In genomic region chr1:116122955-116123757, GRCh38 we compare ENCODE assay signal across 10 cellular contexts. TPM values are rescaled to one million over a fixed set of nuclear protein-coding genes. Genes with fewer than 3 reads are reported as not detected.
A peak's percentile ranks its signal among the peaks of the same experiment; 100 is the strongest.
DNase-seq lines count a peak whose midpoint lies in the region; ATAC-seq and TF ChIP-seq lines count a peak whose summit lies in the region.
"Had no signal": no experiment of that assay in that cellular context is flagged by ENCODE, and none has a peak within 500 bp of the region (broad histone marks: within the 10 kb centered on the region; RNA-seq: fewer than 3 reads in every experiment).

No MANE protein-coding gene starts in this region.

- no peaks in the 10 kb centered on the region for H3K9me3 Mint-ChIP-seq in osteocyte (ENCODE audit: unreplicated experiment)
- H3K9me3 Mint-ChIP-seq: activated T-helper 2 cell treated with anti-CD3 and anti-CD28 coated beads, Interferon-gamma antibody, Interleukin-2, Interleukin-4, amounts not matched to agents 10 μg/mL and 5 μg/mL and 100 μg/mL, durations not matched to agents 14 hours and 24 hours and 36 hours had no signal

- H3K27ac ChIP-seq in PC-3 (ENCODE audit: low read length) (peak overlapping the region; percentile 82), esophagus squamous epithelium (peak overlapping the region; percentile 48 to 71 (median 57)), MM.1S (ENCODE audit: low read length) (no peak overlapping the region)

- H3K79me2 ChIP-seq in PC-3 (ENCODE audit: low read length), result no peaks in the 10 kb centered on the region
- no peaks in the 10 kb centered on the region for H3K79me2 ChIP-seq in MM.1S (ENCODE audit: low read length)

- H3K36me3 ChIP-seq in PC-3 (ENCODE audit: low read depth, low read length) (no peaks in the 10 kb centered on the region), esophagus squamous epithelium (peaks cover 0 to 24% (median 0%) of the 10 kb centered on the region in 3 donors), MM.1S (replicated peaks; ENCODE audit: insufficient read depth, low read length) (no peaks in the 10 kb centered on the region)

- H3K27me3 ChIP-seq in PC-3 (ENCODE audit: low read length) (no peaks in the 10 kb centered on the region), esophagus squamous epithelium (no peaks in the 10 kb centered on the region), MM.1S (replicated peaks; ENCODE audit: insufficient read depth, low read length) (no peaks in the 10 kb centered on the region)

- intact Hi-C loops in PC-3 (cut with micrococcal nuclease), result loop anchor here (1.0 kb wide), 1 partner anchor 46 kb away; no protein-coding TSS in a partner anchor
- intact Hi-C loops in esophagus squamous epithelium (cut with DNase I), result no loop called here

- peaks cover 4% of the 10 kb centered on the region for H3F3A ChIP-seq in PC-3 (ENCODE audit: low read length, unreplicated experiment)
- H3F3A ChIP-seq in MM.1S (ENCODE audit: insufficient read depth, low read length), result no peaks in the 10 kb centered on the region

- H3K9me2 ChIP-seq in PC-3 (replicated peaks; ENCODE audit: low read length) (no peaks in the 10 kb centered on the region), MM.1S (replicated peaks; ENCODE audit: insufficient read depth, low read length) (no peaks in the 10 kb centered on the region)

- H3K9ac ChIP-seq in PC-3 (ENCODE audit: low read length), result peak overlapping the region; percentile 16; the same call in 1 of the 2 replicates
- no peak overlapping the region for H3K9ac ChIP-seq in MM.1S (ENCODE audit: low read length)

- peak; percentile 88 for ATAC-seq in PC-3
- no peak for ATAC-seq in HG02885 (IDR thresholded peaks at IDR 0.05; ENCODE audit: poor library complexity, unreplicated experiment)
- ATAC-seq in GM18519 (IDR thresholded peaks at IDR 0.05; ENCODE audit: low FRiP score, unreplicated experiment), result no peak

- no peak for TF ChIP-seq POLR2A in esophagus squamous epithelium (IDR thresholded peaks at IDR 0.05)
- TF ChIP-seq POLR2A in erythroblast (IDR thresholded peaks at IDR 0.05; ENCODE audit: low read length), result no peak

- CTCF ChIA-PET in PC-3 (lab: Charles Lee), result interaction anchor here (0.6 to 1.3 kb wide), 2 partner anchors 16 to 382 kb away, joined by 4 to 11 read pairs; no protein-coding TSS in a partner anchor

- no peak overlapping the region for H3K4me3 Mint-ChIP-seq in osteocyte (ENCODE audit: unreplicated experiment)

- H2AFZ ChIP-seq in PC-3 (ENCODE audit: low read length) (peak overlapping the region; percentile 69; the same call in 1 of the 2 replicates), MM.1S (ENCODE audit: low read length) (no peak overlapping the region)

- DNase-seq in Caki2 (ENCODE audit: low read depth) (peak; percentile 87), PC-3 (peak; percentile 92), esophagus squamous epithelium (lab: John Stamatoyannopoulos, UW) (no peak), osteocyte (ENCODE audit: extremely low spot score, unreplicated experiment) (peak; percentile 88), erythroblast (lab: John Stamatoyannopoulos, UW) (no peak), MM.1S (no peak)
- DNase-seq: T-helper 9 cell had no signal

- H3K4me1 Mint-ChIP-seq in osteocyte (ENCODE audit: unreplicated experiment), result peaks cover 12% of the 10 kb centered on the region

- no peaks in the 10 kb centered on the region for H4K20me1 ChIP-seq in PC-3 (ENCODE audit: low read length)
- H4K20me1 ChIP-seq in MM.1S (ENCODE audit: insufficient read depth, low read length), result no peaks in the 10 kb centered on the region

- H3K27ac Mint-ChIP-seq in osteocyte (ENCODE audit: unreplicated experiment), result peak overlapping the region; percentile 67
- H3K27ac Mint-ChIP-seq: activated T-helper 2 cell treated with anti-CD3 and anti-CD28 coated beads, Interferon-gamma antibody, Interleukin-2, Interleukin-4, amounts not matched to agents 10 μg/mL and 5 μg/mL and 100 μg/mL, durations not matched to agents 14 hours and 24 hours and 36 hours had no signal

- H3K9me3 ChIP-seq in PC-3 (ENCODE audit: low read length) (no peaks in the 10 kb centered on the region), esophagus squamous epithelium (no peaks in the 10 kb centered on the region), MM.1S (replicated peaks; ENCODE audit: insufficient read depth, low read length) (no peaks in the 10 kb centered on the region)

- H3K27me3 Mint-ChIP-seq in osteocyte (ENCODE audit: unreplicated experiment), result peaks cover 57% of the 10 kb centered on the region

- in situ Hi-C loops in Caki2 (cut with HindIII; ENCODE audit: low pct_unique_long_range_greater_than_20kb, low sequenced_read_pairs), result no loop called here

- H3K4me2 ChIP-seq in PC-3 (ENCODE audit: low read length) (peak overlapping the region; percentile 69), MM.1S (ENCODE audit: low read depth, low read length) (no peak overlapping the region)

- H3K4me1 ChIP-seq in PC-3 (ENCODE audit: insufficient read depth, low read length) (peaks cover 38% of the 10 kb centered on the region), esophagus squamous epithelium (peaks cover 0 to 56% (median 3%) of the 10 kb centered on the region in 3 donors), MM.1S (ENCODE audit: low read length) (no peaks in the 10 kb centered on the region)

- no peak for TF ChIP-seq CTCF in PC-3 (conservative IDR thresholded peaks at IDR 0.05; ENCODE audit: low read depth, low read length)
- TF ChIP-seq CTCF in esophagus squamous epithelium (IDR thresholded peaks at IDR 0.05), result no peak
- TF ChIP-seq CTCF in osteocyte (IDR thresholded peaks at IDR 0.05), result no peak
- no peak for TF ChIP-seq CTCF in MM.1S (IDR thresholded peaks at IDR 0.05; ENCODE audit: low read length)

- no TSS peak for BruUV-seq in PC-3 (replicated peaks; lab: Mats Ljungman, UMichigan)

- no peaks in the 10 kb centered on the region for H3K36me3 Mint-ChIP-seq in osteocyte (ENCODE audit: unreplicated experiment)

- POLR2A ChIA-PET in PC-3 (lab: Charles Lee; ENCODE audit: unreplicated experiment), result interaction anchor here (0.7 kb wide), 2 partner anchors 13 to 89 kb away, joined by 4 read pairs; no protein-coding TSS in a partner anchor

- peak overlapping the region; percentile 44 for H3K4me3 ChIP-seq in PC-3 (ENCODE audit: low read length)
- no peak overlapping the region for H3K4me3 ChIP-seq in esophagus squamous epithelium
- no peak overlapping the region for H3K4me3 ChIP-seq in MM.1S (ENCODE audit: low read length)

- WGBS in esophagus squamous epithelium, 2 donors, result 51 to 68% methylated on average over 8 of the region's 8 CpGs

RNA-seq across cellular contexts. Expression of gene MAB21L3, which starts 12.0 kb away (rescaled TPM):
- total RNA-seq in Caki2 (2014; rRNA removed; shearing (Covaris generic); ENCODE audit: low replicate concordance), result 1.3 TPM in 1 of 2 replicates, not detected in the other
- total RNA-seq in PC-3 (2014; rRNA removed) (1.4 and 2.6 TPM in 2 replicates), esophagus squamous epithelium (10 to 100 TPM; 12.0 to 22.7 (median 19.6) TPM), osteocyte (not detected in 2 replicates)
- total RNA-seq: activated T-helper 2 cell treated with anti-CD3 and anti-CD28 coated beads, Interferon-gamma antibody, Interleukin-2, Interleukin-4, amounts not matched to agents 10 μg/mL and 5 μg/mL and 100 μg/mL, durations not matched to agents 14 hours and 24 hours and 36 hours had no signal

Comparison
In these comparisons a context has a peak if more than half of its experiments do, and no peak if none do; other contexts are left out.
1. DNase-seq: peak in Caki2 (single experiment), PC-3 (single experiment) and osteocyte (single experiment); none in esophagus squamous epithelium (single experiment), erythroblast (0 of 2) and MM.1S (single experiment).